In the genomic region with DNA sequence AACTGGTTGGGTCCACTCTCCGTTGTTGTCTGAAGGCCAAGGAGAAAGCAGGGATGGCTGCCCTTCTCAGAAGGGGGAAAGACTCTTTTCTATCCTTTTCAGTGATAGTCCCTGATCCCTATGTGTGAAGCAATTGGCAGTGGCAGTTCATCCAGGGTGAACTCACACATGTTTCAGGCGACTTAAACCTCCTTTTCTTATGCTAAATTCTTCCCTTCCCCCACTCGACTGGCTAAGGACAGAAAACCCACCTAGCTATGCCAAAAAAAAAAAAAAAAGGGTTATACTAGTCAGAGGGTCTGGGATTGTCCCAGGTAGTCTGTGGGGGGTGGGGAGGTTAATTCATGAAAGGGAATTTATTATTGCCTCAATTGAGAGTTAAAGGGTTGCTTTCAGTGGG, we compare ENCODE assay signal across 1 cellular context.
TF ChIP-seq lines count a peak whose summit lies in the region.

No MANE protein-coding gene starts in this region.

TF ChIP-seq in WTC11, 78 proteins besides CTCF, POLR2A, EP300 and RAD21:
- TF ChIP-seq ZNF416 (CRISPR knock-in tag; IDR thresholded peaks at IDR 0.05) (no peak), ZSCAN18 (CRISPR knock-in tag; IDR thresholded peaks at IDR 0.05) (no peak), ZNF396 (CRISPR knock-in tag; IDR thresholded peaks at IDR 0.05; ENCODE audit: borderline replicate concordance) (no peak), NFATC4 (CRISPR knock-in tag; IDR thresholded peaks at IDR 0.05) (no peak), JAZF1 (CRISPR knock-in tag; IDR thresholded peaks at IDR 0.05) (no peak), MXD4 (CRISPR knock-in tag; IDR thresholded peaks at IDR 0.05; ENCODE audit: borderline replicate concordance) (no peak), USF1 (CRISPR knock-in tag; IDR thresholded peaks at IDR 0.05) (no peak), NFE2L1 (CRISPR knock-in tag; IDR thresholded peaks at IDR 0.05) (no peak), HMGXB4 (CRISPR knock-in tag; IDR thresholded peaks at IDR 0.05) (no peak)
- TF ChIP-seq, protein P1, sequence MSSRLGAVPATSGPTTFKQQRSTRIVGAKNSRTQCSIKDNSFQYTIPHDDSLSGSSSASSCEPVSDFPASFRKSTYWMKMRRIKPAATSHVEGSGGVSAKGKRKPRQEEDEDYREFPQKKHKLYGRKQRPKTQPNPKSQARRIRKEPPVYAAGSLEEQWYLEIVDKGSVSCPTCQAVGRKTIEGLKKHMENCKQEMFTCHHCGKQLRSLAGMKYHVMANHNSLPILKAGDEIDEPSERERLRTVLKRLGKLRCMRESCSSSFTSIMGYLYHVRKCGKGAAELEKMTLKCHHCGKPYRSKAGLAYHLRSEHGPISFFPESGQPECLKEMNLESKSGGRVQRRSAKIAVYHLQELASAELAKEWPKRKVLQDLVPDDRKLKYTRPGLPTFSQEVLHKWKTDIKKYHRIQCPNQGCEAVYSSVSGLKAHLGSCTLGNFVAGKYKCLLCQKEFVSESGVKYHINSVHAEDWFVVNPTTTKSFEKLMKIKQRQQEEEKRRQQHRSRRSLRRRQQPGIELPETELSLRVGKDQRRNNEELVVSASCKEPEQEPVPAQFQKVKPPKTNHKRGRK (CRISPR knock-in tag; IDR thresholded peaks at IDR 0.05; ENCODE audit: borderline replicate concordance): no peak
- TF ChIP-seq, protein P2, sequence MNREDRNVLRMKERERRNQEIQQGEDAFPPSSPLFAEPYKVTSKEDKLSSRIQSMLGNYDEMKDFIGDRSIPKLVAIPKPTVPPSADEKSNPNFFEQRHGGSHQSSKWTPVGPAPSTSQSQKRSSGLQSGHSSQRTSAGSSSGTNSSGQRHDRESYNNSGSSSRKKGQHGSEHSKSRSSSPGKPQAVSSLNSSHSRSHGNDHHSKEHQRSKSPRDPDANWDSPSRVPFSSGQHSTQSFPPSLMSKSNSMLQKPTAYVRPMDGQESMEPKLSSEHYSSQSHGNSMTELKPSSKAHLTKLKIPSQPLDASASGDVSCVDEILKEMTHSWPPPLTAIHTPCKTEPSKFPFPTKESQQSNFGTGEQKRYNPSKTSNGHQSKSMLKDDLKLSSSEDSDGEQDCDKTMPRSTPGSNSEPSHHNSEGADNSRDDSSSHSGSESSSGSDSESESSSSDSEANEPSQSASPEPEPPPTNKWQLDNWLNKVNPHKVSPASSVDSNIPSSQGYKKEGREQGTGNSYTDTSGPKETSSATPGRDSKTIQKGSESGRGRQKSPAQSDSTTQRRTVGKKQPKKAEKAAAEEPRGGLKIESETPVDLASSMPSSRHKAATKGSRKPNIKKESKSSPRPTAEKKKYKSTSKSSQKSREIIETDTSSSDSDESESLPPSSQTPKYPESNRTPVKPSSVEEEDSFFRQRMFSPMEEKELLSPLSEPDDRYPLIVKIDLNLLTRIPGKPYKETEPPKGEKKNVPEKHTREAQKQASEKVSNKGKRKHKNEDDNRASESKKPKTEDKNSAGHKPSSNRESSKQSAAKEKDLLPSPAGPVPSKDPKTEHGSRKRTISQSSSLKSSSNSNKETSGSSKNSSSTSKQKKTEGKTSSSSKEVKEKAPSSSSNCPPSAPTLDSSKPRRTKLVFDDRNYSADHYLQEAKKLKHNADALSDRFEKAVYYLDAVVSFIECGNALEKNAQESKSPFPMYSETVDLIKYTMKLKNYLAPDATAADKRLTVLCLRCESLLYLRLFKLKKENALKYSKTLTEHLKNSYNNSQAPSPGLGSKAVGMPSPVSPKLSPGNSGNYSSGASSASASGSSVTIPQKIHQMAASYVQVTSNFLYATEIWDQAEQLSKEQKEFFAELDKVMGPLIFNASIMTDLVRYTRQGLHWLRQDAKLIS (CRISPR knock-in tag; IDR thresholded peaks at IDR 0.05; ENCODE audit: borderline replicate concordance): no peak
- TF ChIP-seq, protein P3, sequence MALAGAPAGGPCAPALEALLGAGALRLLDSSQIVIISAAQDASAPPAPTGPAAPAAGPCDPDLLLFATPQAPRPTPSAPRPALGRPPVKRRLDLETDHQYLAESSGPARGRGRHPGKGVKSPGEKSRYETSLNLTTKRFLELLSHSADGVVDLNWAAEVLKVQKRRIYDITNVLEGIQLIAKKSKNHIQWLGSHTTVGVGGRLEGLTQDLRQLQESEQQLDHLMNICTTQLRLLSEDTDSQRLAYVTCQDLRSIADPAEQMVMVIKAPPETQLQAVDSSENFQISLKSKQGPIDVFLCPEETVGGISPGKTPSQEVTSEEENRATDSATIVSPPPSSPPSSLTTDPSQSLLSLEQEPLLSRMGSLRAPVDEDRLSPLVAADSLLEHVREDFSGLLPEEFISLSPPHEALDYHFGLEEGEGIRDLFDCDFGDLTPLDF (CRISPR knock-in tag; IDR thresholded peaks at IDR 0.05): no peak
